Comparison of ENCODE assay signal across 29 cellular contexts in the genomic region with DNA sequence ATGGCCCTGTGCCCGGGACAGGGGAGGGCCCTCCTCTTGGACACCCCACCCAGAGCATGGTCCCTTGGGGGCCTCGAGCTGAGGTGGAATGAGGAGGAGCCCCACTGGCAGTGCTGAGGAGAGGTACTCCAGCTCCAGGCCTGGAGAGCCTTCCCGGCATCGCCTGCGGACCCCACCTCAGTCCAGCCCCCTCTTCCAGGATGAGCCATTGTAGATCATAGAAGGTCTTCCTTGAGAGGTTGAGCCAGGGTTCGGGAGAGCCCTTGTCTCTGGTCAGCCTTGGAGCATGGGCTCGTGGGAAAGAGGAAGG.
"Had no signal": no experiment of that assay in that cellular context is flagged by ENCODE, and none has a peak within 500 bp of the region (broad histone marks: within the 10 kb centered on the region; RNA-seq: fewer than 3 reads in every experiment).

No MANE protein-coding gene starts in this region.

- H3K27me3 ChIP-seq: adrenal gland, body of pancreas, brain microvascular endothelial cell had no signal

- H3K4me1 ChIP-seq: adrenal gland, body of pancreas, breast epithelium had no signal

- FAIRE-seq: astrocyte, TTC549 had no signal

- DNase-seq: activated B cell treated with CpG ODN at 0.5 μM for 24 hours; activated CD4-positive, alpha-beta memory T cell treated with anti-CD3 and anti-CD28 coated beads for 36 hours; activated CD4-positive, alpha-beta T cell treated with anti-CD3 and anti-CD28 coated beads for 4 hours; activated CD4-positive, alpha-beta T cell treated with anti-CD3 and anti-CD28 coated beads, Interleukin-2, amount 10 ng/mL, durations not matched to agents 24 days and 14 days; activated CD4-positive, alpha-beta T cell treated with anti-CD3 and anti-CD28 coated beads, Interleukin-2, amount 50 U/mL, for 1 hour; activated CD4-positive, alpha-beta T cell treated with anti-CD3 and anti-CD28 coated beads, Interleukin-2, amount 50 U/mL, for 4 hours; activated CD4-positive, CD25-positive, alpha-beta regulatory T cell treated with anti-CD3 and anti-CD28 coated beads, Interleukin-2, amount 50 U/mL, for 72 hours; activated CD8-positive, alpha-beta memory T cell treated with anti-CD3 and anti-CD28 coated beads, Interleukin-2, amount 50 U/mL, for 4 hours; activated CD8-positive, alpha-beta T cell treated with anti-CD3 and anti-CD28 coated beads for 36 hours; activated effector memory CD4-positive, alpha-beta T cell treated with anti-CD3 and anti-CD28 coated beads, Interleukin-2, amount 50 U/mL, for 16 hours; activated gamma-delta T cell treated with Interleukin-2 at 50 U/mL for 16 hours; activated naive CD4-positive, alpha-beta T cell; activated naive CD4-positive, alpha-beta T cell treated with anti-CD3 and anti-CD28 coated beads for 36 hours; activated naive CD4-positive, alpha-beta T cell treated with anti-CD3 and anti-CD28 coated beads, Interleukin-2, amount 50 U/mL, for 16 hours; activated naive CD8-positive, alpha-beta T cell treated with anti-CD3 and anti-CD28 coated beads for 36 hours; activated T-cell treated with anti-CD3 and anti-CD28 coated beads for 4 hours; activated T-cell treated with anti-CD3 and anti-CD28 coated beads, Interleukin-2, amount 50 U/mL, for 1 hour; activated T-cell treated with anti-CD3 and anti-CD28 coated beads, Interleukin-2, amount 50 U/mL, for 4 hours; adrenal gland; amniotic stem cell; brain microvascular endothelial cell; central memory CD4-positive, alpha-beta T cell; T-helper 9 cell had no signal

- H3K27ac ChIP-seq: adrenal gland, body of pancreas, brain microvascular endothelial cell, breast epithelium, VCaP had no signal

- H3K9me3 ChIP-seq: adrenal gland, body of pancreas, breast epithelium had no signal

- H3K4me3 ChIP-seq: adrenal gland, body of pancreas, breast epithelium had no signal

- H3K36me3 ChIP-seq: adrenal gland, brain microvascular endothelial cell, breast epithelium had no signal

- ATAC-seq: activated CD8-positive, alpha-beta T cell treated with anti-CD3 and anti-CD28 coated beads for 36 hours; activated naive CD4-positive, alpha-beta T cell treated with anti-CD3 and anti-CD28 coated beads, Interleukin-2, amount 50 U/mL, for 72 hours; activated T-cell treated with anti-CD3 and anti-CD28 coated beads, Interleukin-2, amount 50 U/mL, for 4 hours; body of pancreas had no signal
